Comparison of ENCODE assay signal across 27 cellular contexts in genomic region chr4:4420421-4420820, GRCh38. TPM values are rescaled to one million over a fixed set of nuclear protein-coding genes. Genes with fewer than 3 reads are reported as not detected.
"Had no signal": no experiment of that assay in that cellular context is flagged by ENCODE, and none has a peak within 500 bp of the region (broad histone marks: within the 10 kb centered on the region; RNA-seq: fewer than 3 reads in every experiment).

No MANE protein-coding gene starts in this region.

- ATAC-seq: activated CD4-positive, CD25-positive, alpha-beta regulatory T cell treated with anti-CD3 and anti-CD28 coated beads, Interleukin-2, amount 50 U/mL, for 24 hours; body of pancreas; esophagus mucosa; left colon; natural killer cell; sciatic nerve; stimulated activated memory B cell treated with anti-CD40 and anti-IgM and Interleukin-4, amounts not matched to agents 10 μg/mL and 1 μg/mL and 100 μg/mL, for 72 hours; stimulated activated naive CD8-positive, alpha-beta T cell treated with anti-CD3 and anti-CD28 coated beads, Interleukin-15, amount 100 ng/mL, for 72 hours; upper lobe of right lung had no signal

- H3K27ac Mint-ChIP-seq: activated naive CD4-positive, alpha-beta T cell treated with anti-CD3 and anti-CD28 coated beads for 36 hours; activated T-helper 2 cell treated with anti-CD3 and anti-CD28 coated beads, Interferon-gamma antibody, Interleukin-2, Interleukin-4, amounts not matched to agents 10 μg/mL and 5 μg/mL and 100 μg/mL, durations not matched to agents 14 hours and 24 hours and 36 hours; memory B cell; natural killer cell; progenitor cell of endocrine pancreas; stimulated activated memory B cell treated with anti-CD40 and anti-IgM and Interleukin-4, amounts not matched to agents 10 μg/mL and 1 μg/mL and 100 μg/mL, for 72 hours had no signal

- H3K9me3 ChIP-seq: adrenal gland, body of pancreas, thyroid gland, upper lobe of right lung had no signal

- H3K4me3 ChIP-seq: adrenal gland, body of pancreas, thyroid gland, upper lobe of right lung had no signal

- H3K4me3 Mint-ChIP-seq: activated naive CD4-positive, alpha-beta T cell treated with anti-CD3 and anti-CD28 coated beads for 36 hours; activated naive CD8-positive, alpha-beta T cell treated with anti-CD3 and anti-CD28 coated beads for 36 hours; memory B cell; natural killer cell; stimulated activated memory B cell treated with anti-CD40 and anti-IgM and Interleukin-4, amounts not matched to agents 10 μg/mL and 1 μg/mL and 100 μg/mL, for 72 hours; stimulated activated naive CD8-positive, alpha-beta T cell treated with anti-CD3 and anti-CD28 coated beads, Interleukin-15, amount 100 ng/mL, for 72 hours had no signal

- H3K27me3 Mint-ChIP-seq: activated naive CD8-positive, alpha-beta T cell treated with anti-CD3 and anti-CD28 coated beads for 36 hours; memory B cell; progenitor cell of endocrine pancreas; stimulated activated memory B cell treated with anti-CD40 and anti-IgM and Interleukin-4, amounts not matched to agents 10 μg/mL and 1 μg/mL and 100 μg/mL, for 72 hours; stimulated activated naive CD8-positive, alpha-beta T cell treated with anti-CD3 and anti-CD28 coated beads, Interleukin-15, amount 100 ng/mL, for 72 hours had no signal

- H3K4me1 ChIP-seq: adrenal gland, body of pancreas, thyroid gland, upper lobe of right lung had no signal

- H3K4me1 Mint-ChIP-seq: memory B cell; natural killer cell; stimulated activated memory B cell treated with anti-CD40 and anti-IgM and Interleukin-4, amounts not matched to agents 10 μg/mL and 1 μg/mL and 100 μg/mL, for 72 hours had no signal

- DNase-seq: activated CD4-positive, alpha-beta T cell treated with anti-CD3 and anti-CD28 coated beads for 48 hours; activated CD4-positive, alpha-beta T cell treated with anti-CD3 and anti-CD28 coated beads, Interleukin-2, amount 50 U/mL, for 48 hours; activated naive CD4-positive, alpha-beta T cell treated with anti-CD3 and anti-CD28 coated beads for 36 hours; activated naive CD8-positive, alpha-beta T cell treated with anti-CD3 and anti-CD28 coated beads for 36 hours; activated T-cell treated with anti-CD3 and anti-CD28 coated beads, Interleukin-2, amount 50 U/mL, for 48 hours; body of pancreas; cerebellar nuclear complex; cortex of kidney; foreskin fibroblast; hippocampal formation; left colon; natural killer cell; small intestine; stimulated activated CD4-positive, alpha-beta T cell treated with anti-CD3 and anti-CD28 coated beads, Interleukin-4, amount 100 ng/mL, for 24 hours; stimulated activated naive CD8-positive, alpha-beta T cell treated with anti-CD3 and anti-CD28 coated beads, Interleukin-15, amount 100 ng/mL, for 72 hours; T-helper 9 cell; thyroid gland; upper lobe of right lung had no signal

- H3K27me3 ChIP-seq: adrenal gland, body of pancreas, thyroid gland, upper lobe of right lung had no signal

- H3K27ac ChIP-seq: adrenal gland, body of pancreas, thyroid gland, upper lobe of right lung had no signal

- H3K9me3 Mint-ChIP-seq: activated naive CD4-positive, alpha-beta T cell treated with anti-CD3 and anti-CD28 coated beads for 36 hours; activated naive CD8-positive, alpha-beta T cell treated with anti-CD3 and anti-CD28 coated beads for 36 hours; activated T-helper 2 cell treated with anti-CD3 and anti-CD28 coated beads, Interferon-gamma antibody, Interleukin-2, Interleukin-4, amounts not matched to agents 10 μg/mL and 5 μg/mL and 100 μg/mL, durations not matched to agents 14 hours and 24 hours and 36 hours; natural killer cell; stimulated activated naive CD8-positive, alpha-beta T cell treated with anti-CD3 and anti-CD28 coated beads, Interleukin-15, amount 100 ng/mL, for 72 hours had no signal

RNA-seq across cellular contexts. Expression of gene NSG1, which starts 33.5 kb away (rescaled TPM):
- total RNA-seq: activated T-helper 2 cell treated with anti-CD3 and anti-CD28 coated beads, Interferon-gamma antibody, Interleukin-2, Interleukin-4, amounts not matched to agents 10 μg/mL and 5 μg/mL and 100 μg/mL, durations not matched to agents 14 hours and 24 hours and 36 hours; osteoblast had no signal
